Comparison of ENCODE assay signal across 1 cellular context in the genomic region with DNA sequence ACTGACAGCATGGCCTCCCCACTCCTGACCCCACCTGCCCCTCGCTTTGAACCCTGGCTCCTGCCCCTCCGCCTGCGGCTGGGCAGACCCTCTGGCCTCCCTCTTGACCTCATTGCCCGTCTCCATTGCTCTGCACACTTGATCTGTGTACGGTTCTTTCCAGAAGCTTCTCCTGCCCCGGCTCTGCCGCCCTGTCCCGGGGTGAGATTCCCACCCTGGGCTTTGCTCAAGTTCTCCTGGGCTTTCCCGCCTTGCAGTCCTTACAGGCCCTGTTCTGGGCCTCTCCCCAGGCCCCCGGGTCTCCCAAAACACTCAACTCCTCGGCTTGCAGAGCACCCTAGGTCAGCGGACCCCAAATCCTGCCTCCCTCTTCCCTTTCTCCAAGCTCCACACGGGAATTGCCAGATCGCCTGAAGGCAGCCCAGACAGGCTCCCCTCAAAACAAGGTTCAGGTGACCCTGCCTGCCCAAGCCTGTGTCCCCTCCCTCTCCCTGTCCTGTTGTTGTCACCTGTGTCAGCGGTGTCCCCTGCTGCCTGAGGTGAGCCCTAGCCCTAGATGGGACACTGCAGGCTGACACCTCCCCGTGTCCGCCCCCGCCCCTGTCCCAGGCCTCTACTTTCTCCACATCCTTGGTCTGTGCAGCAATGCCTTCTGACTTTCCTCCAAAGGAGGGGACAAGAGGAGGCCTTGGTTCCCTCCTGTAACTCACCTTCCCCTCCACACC.
TF ChIP-seq lines count a peak whose summit lies in the region.

No MANE protein-coding gene starts in this region.

TF ChIP-seq in H1, 55 proteins besides CTCF, POLR2A, EP300 and RAD21:
- no peak for TF ChIP-seq SRF (IDR thresholded peaks at IDR 0.05; ENCODE audit: low read depth, low read length)
- TF ChIP-seq, protein P1, sequence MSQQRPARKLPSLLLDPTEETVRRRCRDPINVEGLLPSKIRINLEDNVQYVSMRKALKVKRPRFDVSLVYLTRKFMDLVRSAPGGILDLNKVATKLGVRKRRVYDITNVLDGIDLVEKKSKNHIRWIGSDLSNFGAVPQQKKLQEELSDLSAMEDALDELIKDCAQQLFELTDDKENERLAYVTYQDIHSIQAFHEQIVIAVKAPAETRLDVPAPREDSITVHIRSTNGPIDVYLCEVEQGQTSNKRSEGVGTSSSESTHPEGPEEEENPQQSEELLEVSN (IDR thresholded peaks at IDR 0.05), result no peak
- no peak for TF ChIP-seq ASH2L (IDR thresholded peaks at IDR 0.05; ENCODE audit: low read length)
- TF ChIP-seq KDM4A (IDR thresholded peaks at IDR 0.05; ENCODE audit: low read depth, low read length, severe bottlenecking), result no peak
- TF ChIP-seq CHD1 (IDR thresholded peaks at IDR 0.05; ENCODE audit: low read depth, low read length), result no peak
- no peak for TF ChIP-seq BACH1 (IDR thresholded peaks at IDR 0.05; ENCODE audit: low read length)
- TF ChIP-seq RBBP5 (IDR thresholded peaks at IDR 0.05; ENCODE audit: borderline replicate concordance, low read depth, low read length), result no peak
- TF ChIP-seq, protein P2, sequence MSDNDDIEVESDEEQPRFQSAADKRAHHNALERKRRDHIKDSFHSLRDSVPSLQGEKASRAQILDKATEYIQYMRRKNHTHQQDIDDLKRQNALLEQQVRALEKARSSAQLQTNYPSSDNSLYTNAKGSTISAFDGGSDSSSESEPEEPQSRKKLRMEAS (IDR thresholded peaks at IDR 0.05), result no peak
- TF ChIP-seq JUND (IDR thresholded peaks at IDR 0.05; ENCODE audit: low read length), result no peak
- TF ChIP-seq GABPA (IDR thresholded peaks at IDR 0.05; ENCODE audit: borderline replicate concordance, insufficient read depth, low read length), result no peak
- no peak for TF ChIP-seq RNF2 (IDR thresholded peaks at IDR 0.05; ENCODE audit: borderline replicate concordance, low read depth, low read length, missing control alignments, poor library complexity, severe bottlenecking)
- TF ChIP-seq SIRT6 (IDR thresholded peaks at IDR 0.05; ENCODE audit: low read length), result no peak
- TF ChIP-seq CBX8 (IDR thresholded peaks at IDR 0.05; ENCODE audit: borderline replicate concordance, low read depth, low read length), result no peak
- no peak for TF ChIP-seq EZH2 (IDR thresholded peaks at IDR 0.05; ENCODE audit: low read depth, low read length, severe bottlenecking)
- no peak for TF ChIP-seq NANOG (IDR thresholded peaks at IDR 0.05; ENCODE audit: insufficient read depth, low read depth, low read length, poor library complexity, severe bottlenecking)
- TF ChIP-seq PHF8 (conservative IDR thresholded peaks at IDR 0.05; ENCODE audit: low read depth, low read length), result no peak
- TF ChIP-seq, protein P3, sequence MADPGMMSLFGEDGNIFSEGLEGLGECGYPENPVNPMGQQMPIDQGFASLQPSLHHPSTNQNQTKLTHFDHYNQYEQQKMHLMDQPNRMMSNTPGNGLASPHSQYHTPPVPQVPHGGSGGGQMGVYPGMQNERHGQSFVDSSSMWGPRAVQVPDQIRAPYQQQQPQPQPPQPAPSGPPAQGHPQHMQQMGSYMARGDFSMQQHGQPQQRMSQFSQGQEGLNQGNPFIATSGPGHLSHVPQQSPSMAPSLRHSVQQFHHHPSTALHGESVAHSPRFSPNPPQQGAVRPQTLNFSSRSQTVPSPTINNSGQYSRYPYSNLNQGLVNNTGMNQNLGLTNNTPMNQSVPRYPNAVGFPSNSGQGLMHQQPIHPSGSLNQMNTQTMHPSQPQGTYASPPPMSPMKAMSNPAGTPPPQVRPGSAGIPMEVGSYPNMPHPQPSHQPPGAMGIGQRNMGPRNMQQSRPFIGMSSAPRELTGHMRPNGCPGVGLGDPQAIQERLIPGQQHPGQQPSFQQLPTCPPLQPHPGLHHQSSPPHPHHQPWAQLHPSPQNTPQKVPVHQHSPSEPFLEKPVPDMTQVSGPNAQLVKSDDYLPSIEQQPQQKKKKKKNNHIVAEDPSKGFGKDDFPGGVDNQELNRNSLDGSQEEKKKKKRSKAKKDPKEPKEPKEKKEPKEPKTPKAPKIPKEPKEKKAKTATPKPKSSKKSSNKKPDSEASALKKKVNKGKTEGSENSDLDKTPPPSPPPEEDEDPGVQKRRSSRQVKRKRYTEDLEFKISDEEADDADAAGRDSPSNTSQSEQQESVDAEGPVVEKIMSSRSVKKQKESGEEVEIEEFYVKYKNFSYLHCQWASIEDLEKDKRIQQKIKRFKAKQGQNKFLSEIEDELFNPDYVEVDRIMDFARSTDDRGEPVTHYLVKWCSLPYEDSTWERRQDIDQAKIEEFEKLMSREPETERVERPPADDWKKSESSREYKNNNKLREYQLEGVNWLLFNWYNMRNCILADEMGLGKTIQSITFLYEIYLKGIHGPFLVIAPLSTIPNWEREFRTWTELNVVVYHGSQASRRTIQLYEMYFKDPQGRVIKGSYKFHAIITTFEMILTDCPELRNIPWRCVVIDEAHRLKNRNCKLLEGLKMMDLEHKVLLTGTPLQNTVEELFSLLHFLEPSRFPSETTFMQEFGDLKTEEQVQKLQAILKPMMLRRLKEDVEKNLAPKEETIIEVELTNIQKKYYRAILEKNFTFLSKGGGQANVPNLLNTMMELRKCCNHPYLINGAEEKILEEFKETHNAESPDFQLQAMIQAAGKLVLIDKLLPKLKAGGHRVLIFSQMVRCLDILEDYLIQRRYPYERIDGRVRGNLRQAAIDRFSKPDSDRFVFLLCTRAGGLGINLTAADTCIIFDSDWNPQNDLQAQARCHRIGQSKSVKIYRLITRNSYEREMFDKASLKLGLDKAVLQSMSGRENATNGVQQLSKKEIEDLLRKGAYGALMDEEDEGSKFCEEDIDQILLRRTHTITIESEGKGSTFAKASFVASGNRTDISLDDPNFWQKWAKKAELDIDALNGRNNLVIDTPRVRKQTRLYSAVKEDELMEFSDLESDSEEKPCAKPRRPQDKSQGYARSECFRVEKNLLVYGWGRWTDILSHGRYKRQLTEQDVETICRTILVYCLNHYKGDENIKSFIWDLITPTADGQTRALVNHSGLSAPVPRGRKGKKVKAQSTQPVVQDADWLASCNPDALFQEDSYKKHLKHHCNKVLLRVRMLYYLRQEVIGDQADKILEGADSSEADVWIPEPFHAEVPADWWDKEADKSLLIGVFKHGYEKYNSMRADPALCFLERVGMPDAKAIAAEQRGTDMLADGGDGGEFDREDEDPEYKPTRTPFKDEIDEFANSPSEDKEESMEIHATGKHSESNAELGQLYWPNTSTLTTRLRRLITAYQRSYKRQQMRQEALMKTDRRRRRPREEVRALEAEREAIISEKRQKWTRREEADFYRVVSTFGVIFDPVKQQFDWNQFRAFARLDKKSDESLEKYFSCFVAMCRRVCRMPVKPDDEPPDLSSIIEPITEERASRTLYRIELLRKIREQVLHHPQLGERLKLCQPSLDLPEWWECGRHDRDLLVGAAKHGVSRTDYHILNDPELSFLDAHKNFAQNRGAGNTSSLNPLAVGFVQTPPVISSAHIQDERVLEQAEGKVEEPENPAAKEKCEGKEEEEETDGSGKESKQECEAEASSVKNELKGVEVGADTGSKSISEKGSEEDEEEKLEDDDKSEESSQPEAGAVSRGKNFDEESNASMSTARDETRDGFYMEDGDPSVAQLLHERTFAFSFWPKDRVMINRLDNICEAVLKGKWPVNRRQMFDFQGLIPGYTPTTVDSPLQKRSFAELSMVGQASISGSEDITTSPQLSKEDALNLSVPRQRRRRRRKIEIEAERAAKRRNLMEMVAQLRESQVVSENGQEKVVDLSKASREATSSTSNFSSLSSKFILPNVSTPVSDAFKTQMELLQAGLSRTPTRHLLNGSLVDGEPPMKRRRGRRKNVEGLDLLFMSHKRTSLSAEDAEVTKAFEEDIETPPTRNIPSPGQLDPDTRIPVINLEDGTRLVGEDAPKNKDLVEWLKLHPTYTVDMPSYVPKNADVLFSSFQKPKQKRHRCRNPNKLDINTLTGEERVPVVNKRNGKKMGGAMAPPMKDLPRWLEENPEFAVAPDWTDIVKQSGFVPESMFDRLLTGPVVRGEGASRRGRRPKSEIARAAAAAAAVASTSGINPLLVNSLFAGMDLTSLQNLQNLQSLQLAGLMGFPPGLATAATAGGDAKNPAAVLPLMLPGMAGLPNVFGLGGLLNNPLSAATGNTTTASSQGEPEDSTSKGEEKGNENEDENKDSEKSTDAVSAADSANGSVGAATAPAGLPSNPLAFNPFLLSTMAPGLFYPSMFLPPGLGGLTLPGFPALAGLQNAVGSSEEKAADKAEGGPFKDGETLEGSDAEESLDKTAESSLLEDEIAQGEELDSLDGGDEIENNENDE (IDR thresholded peaks at IDR 0.05; ENCODE audit: insufficient replicate concordance, low read length), result no peak
- TF ChIP-seq, protein P4, sequence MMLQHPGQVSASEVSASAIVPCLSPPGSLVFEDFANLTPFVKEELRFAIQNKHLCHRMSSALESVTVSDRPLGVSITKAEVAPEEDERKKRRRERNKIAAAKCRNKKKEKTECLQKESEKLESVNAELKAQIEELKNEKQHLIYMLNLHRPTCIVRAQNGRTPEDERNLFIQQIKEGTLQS (IDR thresholded peaks at IDR 0.05; ENCODE audit: insufficient read depth, low read depth, low read length), result no peak
- no peak for TF ChIP-seq SAP30 (IDR thresholded peaks at IDR 0.05; ENCODE audit: insufficient read depth, insufficient replicate concordance, low read length)
- TF ChIP-seq NRF1 (IDR thresholded peaks at IDR 0.05; ENCODE audit: low read depth, low read length), result no peak
